1 cellular context compared by ENCODE assay signal in the genomic region with DNA sequence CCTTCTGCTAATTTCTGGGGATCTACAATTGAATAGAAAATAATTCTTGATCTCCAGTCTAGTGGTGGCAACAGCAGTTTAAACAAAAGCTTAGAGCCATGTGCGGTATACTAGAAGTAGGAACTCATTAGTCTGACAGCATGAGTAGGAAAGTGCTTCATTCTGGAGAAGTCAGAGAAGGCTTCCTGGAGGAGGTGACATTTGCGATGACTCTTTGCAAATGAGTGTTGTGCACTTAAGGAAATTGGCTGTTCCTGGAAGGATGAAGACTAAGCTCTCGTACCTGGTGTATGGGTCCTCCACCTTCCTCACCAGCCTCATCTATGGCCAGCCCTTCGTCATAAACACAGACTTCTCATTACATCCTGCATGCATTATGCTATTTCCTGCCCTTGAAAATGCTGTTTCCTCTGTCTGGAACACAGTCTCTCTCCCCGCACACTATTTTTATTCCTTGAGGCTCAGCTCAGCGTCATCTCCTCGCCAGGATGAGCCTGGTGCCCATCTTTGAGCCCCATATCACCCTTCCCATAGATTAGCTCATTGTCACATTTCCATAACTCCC.
TF ChIP-seq lines count a peak whose summit lies in the region.

No MANE protein-coding gene starts in this region.

TF ChIP-seq in SK-N-SH treated with all-trans-retinoic acid at 6 μM for 48 hours, 23 proteins besides CTCF, POLR2A, EP300 and RAD21 (continued from another document):
- TF ChIP-seq, protein P1, sequence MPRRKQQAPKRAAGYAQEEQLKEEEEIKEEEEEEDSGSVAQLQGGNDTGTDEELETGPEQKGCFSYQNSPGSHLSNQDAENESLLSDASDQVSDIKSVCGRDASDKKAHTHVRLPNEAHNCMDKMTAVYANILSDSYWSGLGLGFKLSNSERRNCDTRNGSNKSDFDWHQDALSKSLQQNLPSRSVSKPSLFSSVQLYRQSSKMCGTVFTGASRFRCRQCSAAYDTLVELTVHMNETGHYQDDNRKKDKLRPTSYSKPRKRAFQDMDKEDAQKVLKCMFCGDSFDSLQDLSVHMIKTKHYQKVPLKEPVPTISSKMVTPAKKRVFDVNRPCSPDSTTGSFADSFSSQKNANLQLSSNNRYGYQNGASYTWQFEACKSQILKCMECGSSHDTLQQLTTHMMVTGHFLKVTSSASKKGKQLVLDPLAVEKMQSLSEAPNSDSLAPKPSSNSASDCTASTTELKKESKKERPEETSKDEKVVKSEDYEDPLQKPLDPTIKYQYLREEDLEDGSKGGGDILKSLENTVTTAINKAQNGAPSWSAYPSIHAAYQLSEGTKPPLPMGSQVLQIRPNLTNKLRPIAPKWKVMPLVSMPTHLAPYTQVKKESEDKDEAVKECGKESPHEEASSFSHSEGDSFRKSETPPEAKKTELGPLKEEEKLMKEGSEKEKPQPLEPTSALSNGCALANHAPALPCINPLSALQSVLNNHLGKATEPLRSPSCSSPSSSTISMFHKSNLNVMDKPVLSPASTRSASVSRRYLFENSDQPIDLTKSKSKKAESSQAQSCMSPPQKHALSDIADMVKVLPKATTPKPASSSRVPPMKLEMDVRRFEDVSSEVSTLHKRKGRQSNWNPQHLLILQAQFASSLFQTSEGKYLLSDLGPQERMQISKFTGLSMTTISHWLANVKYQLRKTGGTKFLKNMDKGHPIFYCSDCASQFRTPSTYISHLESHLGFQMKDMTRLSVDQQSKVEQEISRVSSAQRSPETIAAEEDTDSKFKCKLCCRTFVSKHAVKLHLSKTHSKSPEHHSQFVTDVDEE (CRISPR knock-in tag; IDR thresholded peaks at IDR 0.05): no peak
